Comparison of ENCODE assay signal across 18 cellular contexts in the genomic region with DNA sequence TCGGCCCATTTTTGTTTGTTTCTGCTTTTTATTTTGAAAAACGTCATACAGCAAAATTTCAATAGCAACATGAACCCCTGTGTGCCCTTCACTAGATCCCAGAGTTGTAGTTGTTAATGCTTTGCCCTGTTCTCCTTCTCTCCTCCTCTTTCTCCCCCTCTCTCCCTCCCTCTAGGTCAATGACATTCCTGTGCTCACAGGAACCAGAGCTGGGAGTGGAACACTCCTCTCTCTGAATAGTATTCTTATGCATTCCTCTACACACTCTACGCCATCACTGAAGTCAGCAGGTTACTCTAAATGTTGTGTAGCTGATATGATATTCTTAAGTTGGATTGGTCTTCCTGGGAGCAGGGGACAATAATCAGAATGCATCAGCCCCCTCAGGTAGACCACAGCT.
"Had no signal": no experiment of that assay in that cellular context is flagged by ENCODE, and none has a peak within 500 bp of the region (broad histone marks: within the 10 kb centered on the region; RNA-seq: fewer than 3 reads in every experiment).

No MANE protein-coding gene starts in this region.

- H3K4me1 ChIP-seq: ascending aorta, breast epithelium, gastroesophageal sphincter, pancreas, sigmoid colon, stomach had no signal

- FAIRE-seq: kidney, pancreas had no signal

- ATAC-seq: gastroesophageal sphincter, heart left ventricle, natural killer cell, pancreas had no signal

- H3K36me3 Mint-ChIP-seq: natural killer cell had no signal

- H3K27me3 ChIP-seq: ascending aorta, neutrophil, pancreas, sigmoid colon, SJSA1 had no signal

- H3K4me3 ChIP-seq: ascending aorta, breast epithelium, gastroesophageal sphincter, heart left ventricle, pancreas, sigmoid colon, SJSA1, stomach had no signal

- H3K27ac Mint-ChIP-seq: activated naive CD4-positive, alpha-beta T cell treated with anti-CD3 and anti-CD28 coated beads for 36 hours; natural killer cell had no signal

- H3K9me3 Mint-ChIP-seq: activated naive CD4-positive, alpha-beta T cell treated with anti-CD3 and anti-CD28 coated beads for 36 hours; natural killer cell had no signal

- H3K9me3 ChIP-seq: ascending aorta, breast epithelium, gastroesophageal sphincter, heart left ventricle, neutrophil, pancreas, sigmoid colon, SJSA1, stomach had no signal

- H3K27ac ChIP-seq: ascending aorta, breast epithelium, gastroesophageal sphincter, heart left ventricle, neutrophil, pancreas, SJSA1, stomach, VCaP had no signal

- H3K36me3 ChIP-seq: ascending aorta, breast epithelium, gastroesophageal sphincter, heart left ventricle, neutrophil, pancreas, sigmoid colon, SJSA1, stomach had no signal

- DNase-seq: activated CD4-positive, alpha-beta T cell treated with anti-CD3 and anti-CD28 coated beads for 1 hour; activated naive CD4-positive, alpha-beta T cell treated with anti-CD3 and anti-CD28 coated beads for 36 hours; cerebellar nuclear complex; cortex of kidney; effector CD4-positive, alpha-beta T cell; heart left ventricle; natural killer cell; pancreas; sigmoid colon; stomach; T-helper 2 cell had no signal

- H3K4me3 Mint-ChIP-seq: activated naive CD4-positive, alpha-beta T cell treated with anti-CD3 and anti-CD28 coated beads for 36 hours; natural killer cell had no signal
